ENCODE assay signal across 8 cellular contexts in genomic region chr1:206612129-206612876, GRCh38. TPM values are rescaled to one million over a fixed set of nuclear protein-coding genes. Genes with fewer than 3 reads are reported as not detected.
DNase-seq lines count a peak whose midpoint lies in the region; ATAC-seq and TF ChIP-seq lines count a peak whose summit lies in the region.

A gene with protein sequence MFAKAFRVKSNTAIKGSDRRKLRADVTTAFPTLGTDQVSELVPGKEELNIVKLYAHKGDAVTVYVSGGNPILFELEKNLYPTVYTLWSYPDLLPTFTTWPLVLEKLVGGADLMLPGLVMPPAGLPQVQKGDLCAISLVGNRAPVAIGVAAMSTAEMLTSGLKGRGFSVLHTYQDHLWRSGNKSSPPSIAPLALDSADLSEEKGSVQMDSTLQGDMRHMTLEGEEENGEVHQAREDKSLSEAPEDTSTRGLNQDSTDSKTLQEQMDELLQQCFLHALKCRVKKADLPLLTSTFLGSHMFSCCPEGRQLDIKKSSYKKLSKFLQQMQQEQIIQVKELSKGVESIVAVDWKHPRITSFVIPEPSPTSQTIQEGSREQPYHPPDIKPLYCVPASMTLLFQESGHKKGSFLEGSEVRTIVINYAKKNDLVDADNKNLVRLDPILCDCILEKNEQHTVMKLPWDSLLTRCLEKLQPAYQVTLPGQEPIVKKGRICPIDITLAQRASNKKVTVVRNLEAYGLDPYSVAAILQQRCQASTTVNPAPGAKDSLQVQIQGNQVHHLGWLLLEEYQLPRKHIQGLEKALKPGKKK (minus strand): TSS chr1:206612465. CDS start chr1:206612342, 123 bp downstream.

- H4K5ac ChIP-seq in mesendoderm (ENCODE audit: low read length) = no peak within 1 kb of the TSS

- H2BK120ac ChIP-seq in mesendoderm (ENCODE audit: low read depth, low read length) = no peak within 1 kb of the TSS

- no peak within 1 kb of the TSS for H4K8ac ChIP-seq in mesendoderm (ENCODE audit: low read depth, low read length)

- no peaks in the 10 kb centered on the region; the same call in 1 of the 2 replicates for H3K4me1 ChIP-seq in Caco-2
- 0 out of 2 replicates have a peak, but pooled peaks cover 4% of the 10 kb centered on the region for H3K4me1 ChIP-seq in HUES6 (ENCODE audit: control insufficient read depth, insufficient read depth, low read length)
- H3K4me1 ChIP-seq in NT2/D1 (ENCODE audit: insufficient read depth, insufficient read length) = peaks cover 2% of the 10 kb centered on the region
- peaks cover 5% of the 10 kb centered on the region for H3K4me1 ChIP-seq in mesendoderm (ENCODE audit: control insufficient read depth, low read depth, low read length)

- H3K4me2 ChIP-seq in mesendoderm (ENCODE audit: low read length) = peak within 1 kb of the TSS; percentile 60

- intact Hi-C loops in Caco-2 (cut with micrococcal nuclease; ENCODE audit: unreplicated experiment) = no loop called here

- H3K27me3 Mint-ChIP-seq in Caco-2 (ENCODE audit: insufficient read depth, unreplicated experiment) = peaks cover 7% of the 10 kb centered on the region
- peaks cover 0 to 6% of the 10 kb centered on the region in 2 donors for H3K27me3 Mint-ChIP-seq in effector memory CD8-positive, alpha-beta T cell

- WGBS in mesendoderm (ENCODE audit: extremely low coverage, insufficient coverage, low lambda C conversion rate) = no CpG with 5 or more reads among the region's 48 CpGs

- no peak within 1 kb of the TSS for H3K4ac ChIP-seq in mesendoderm (ENCODE audit: low read depth, low read length)

- peak within 1 kb of the TSS; percentile 76 for H3K27ac Mint-ChIP-seq in Caco-2 (ENCODE audit: unreplicated experiment)
- H3K27ac Mint-ChIP-seq in effector memory CD8-positive, alpha-beta T cell = peak within 1 kb of the TSS; percentile 93 to 96

- CTCF ChIA-PET in Caco-2 (lab: Charles Lee) = interaction anchor here (0.5 to 1.8 kb wide), 27 partner anchors 9 to 1287 kb away, joined by 3 to 13 read pairs (median 4); partner anchors contain the start of genes DYRK3 and RASSF5

- H3K79me1 ChIP-seq in mesendoderm (ENCODE audit: low read length) = peaks cover 9% of the 10 kb centered on the region

- POLR2A ChIA-PET in Caco-2 (lab: Charles Lee) = interaction anchor here (0.5 to 1.2 kb wide), 9 partner anchors 23 to 585 kb away, joined by 3 to 9 read pairs (median 4); partner anchors contain the start of gene DYRK3

- H3K9ac ChIP-seq in HUES6 (ENCODE audit: low read length) = peak within 1 kb of the TSS; percentile 92
- peak within 1 kb of the TSS; percentile 94 for H3K9ac ChIP-seq in NT2/D1 (ENCODE audit: insufficient read length, low read depth)
- peak within 1 kb of the TSS; percentile 86 for H3K9ac ChIP-seq in mesendoderm (ENCODE audit: low read length)

- peaks cover 3% of the 10 kb centered on the region for H3K79me2 ChIP-seq in mesendoderm (ENCODE audit: control insufficient read depth, insufficient read depth, low read length)

- no peak within 1 kb of the TSS for H2BK15ac ChIP-seq in mesendoderm (replicated peaks; ENCODE audit: low read depth)

- H3K27me3 ChIP-seq in Caco-2 (replicated peaks; ENCODE audit: control insufficient read depth, insufficient read depth, low read length) (no peaks in the 10 kb centered on the region), HUES6 (ENCODE audit: control insufficient read depth, insufficient read depth, low read length) (no peaks in the 10 kb centered on the region), NT2/D1 (ENCODE audit: insufficient read depth, insufficient read length) (no peaks in the 10 kb centered on the region), mesendoderm (ENCODE audit: insufficient read depth, low read length, poor library complexity) (no peaks in the 10 kb centered on the region)

- H3K36me3 ChIP-seq in Caco-2 (ENCODE audit: control insufficient read depth, insufficient read depth, low read length) = no peaks in the 10 kb centered on the region
- H3K36me3 ChIP-seq in HUES6 (ENCODE audit: control insufficient read depth, insufficient read depth, low read length) = peaks cover 5% of the 10 kb centered on the region
- peaks cover 33% of the 10 kb centered on the region for H3K36me3 ChIP-seq in NT2/D1 (ENCODE audit: insufficient read depth, insufficient read length, low read length)
- no peaks in the 10 kb centered on the region for H3K36me3 ChIP-seq in mesendoderm (ENCODE audit: control insufficient read depth, insufficient read depth, low read length)

- H3K4me3 ChIP-seq in Caco-2 (ENCODE audit: low read depth, low read length) (peak within 1 kb of the TSS; percentile 96), HUES6 (ENCODE audit: low read depth, low read length) (peak within 1 kb of the TSS; percentile 89), NT2/D1 (ENCODE audit: insufficient read length, low read depth) (peak within 1 kb of the TSS; percentile 95), mesendoderm (ENCODE audit: low read length) (peak within 1 kb of the TSS; percentile 73)

- ATAC-seq in GM21381 (IDR thresholded peaks at IDR 0.05; ENCODE audit: unreplicated experiment) = peak; percentile 89
- ATAC-seq in effector memory CD8-positive, alpha-beta T cell (replicated peaks) = peak; percentile 98

- H3K4me3 Mint-ChIP-seq in Caco-2 (ENCODE audit: unreplicated experiment) = peak within 1 kb of the TSS; percentile 82
- peak within 1 kb of the TSS; percentile 87 to 97 for H3K4me3 Mint-ChIP-seq in effector memory CD8-positive, alpha-beta T cell

- H3K36me3 Mint-ChIP-seq in Caco-2 (ENCODE audit: insufficient read depth, unreplicated experiment) = peaks cover 15% of the 10 kb centered on the region
- H3K36me3 Mint-ChIP-seq in effector memory CD8-positive, alpha-beta T cell (ENCODE audit: insufficient read depth) = peaks cover 21% of the 10 kb centered on the region

- no TSS peak for BruUV-seq in Caco-2 (replicated peaks; lab: Mats Ljungman, UMichigan)

- H3K23ac ChIP-seq in mesendoderm (ENCODE audit: low read length) = no peak within 1 kb of the TSS

- H3K9me3 Mint-ChIP-seq in Caco-2 (ENCODE audit: unreplicated experiment) = no peaks in the 10 kb centered on the region
- H3K9me3 Mint-ChIP-seq in effector memory CD8-positive, alpha-beta T cell = no peaks in the 10 kb centered on the region

- no peaks in the 10 kb centered on the region for H3K9me3 ChIP-seq in Caco-2
- no peaks in the 10 kb centered on the region for H3K9me3 ChIP-seq in HUES6 (ENCODE audit: control insufficient read depth, insufficient read depth, low read depth, low read length)
- H3K9me3 ChIP-seq in NT2/D1 (ENCODE audit: insufficient read depth, low read length) = no peaks in the 10 kb centered on the region

- peaks cover 8% of the 10 kb centered on the region for H3K4me1 Mint-ChIP-seq in Caco-2 (ENCODE audit: low read depth, unreplicated experiment)
- H3K4me1 Mint-ChIP-seq in effector memory CD8-positive, alpha-beta T cell (ENCODE audit: low read depth in 2 of 2) = peaks cover 9 to 13% of the 10 kb centered on the region in 2 donors

- TF ChIP-seq CTCF in Caco-2 (IDR thresholded peaks at IDR 0.05; ENCODE audit: insufficient read depth in 1 of 2, low read depth in 1 of 2, low read length in 1 of 2, severe bottlenecking in 1 of 2, unreplicated experiment in 1 of 2) = peak; percentile 87 to 96

- peak within 1 kb of the TSS; percentile 3 for H3K18ac ChIP-seq in mesendoderm (ENCODE audit: low read length)

- peak within 1 kb of the TSS; percentile 95 for H3K56ac ChIP-seq in mesendoderm (ENCODE audit: low read length)

- H2BK5ac ChIP-seq in mesendoderm (ENCODE audit: low read length) = peak within 1 kb of the TSS; percentile 43

- peak; percentile 91 to 97 for DNase-seq in Caco-2
- peak; percentile 95 for DNase-seq in NT2/D1 (ENCODE audit: low read depth, low spot score)
- peak; percentile 91 to 94 (median 93) for DNase-seq in activated CD8-positive, alpha-beta memory T cell treated with anti-CD3 and anti-CD28 coated beads for 48 hours (ENCODE audit: low read depth in 2 of 3, low spot score in 2 of 3)
- DNase-seq in effector memory CD8-positive, alpha-beta T cell = peak; percentile 90 to 95 (median 94)
- DNase-seq in mesendoderm = peak; percentile 95
- peak; percentile 91 for DNase-seq in stimulated activated CD8-positive, alpha-beta memory T cell treated with anti-CD3 and anti-CD28 coated beads, Interleukin-12 subunit alpha, Interleukin-12 subunit beta, amount 100 ng/mL, for 4 hours (ENCODE audit: low read depth)

- H2AK5ac ChIP-seq in mesendoderm (ENCODE audit: low read length) = no peak within 1 kb of the TSS

- peak within 1 kb of the TSS; percentile 86 for H3K27ac ChIP-seq in HUES6 (ENCODE audit: low read depth, low read length)
- H3K27ac ChIP-seq in mesendoderm (ENCODE audit: low read depth, low read length) = peak within 1 kb of the TSS; percentile 46

RNA-seq across cellular contexts. Expression of the gene that starts here (rescaled TPM):
- 37.9 and 39.6 TPM in 2 replicates for total RNA-seq in Caco-2 (2022)
- polyA plus RNA-seq in mesendoderm (2013, experiment 1 of 2) = 24.1 TPM
- 24.8 TPM for polyA plus RNA-seq in mesendoderm (2013, experiment 2 of 2)

Comparison
In these comparisons a context has a peak if more than half of its experiments do, and no peak if none do; other contexts are left out.
1. Peak in every context shown above with its lines: DNase-seq, ATAC-seq, H3K4me3 ChIP-seq and H3K27ac ChIP-seq.